ENCODE assay signal across 25 cellular contexts in genomic region chr4:71400788-71401187, GRCh38.
"Had no signal": no experiment of that assay in that cellular context is flagged by ENCODE, and none has a peak within 500 bp of the region (broad histone marks: within the 10 kb centered on the region; RNA-seq: fewer than 3 reads in every experiment).

No MANE protein-coding gene starts in this region.

- ATAC-seq: body of pancreas, T-cell had no signal

- H3K27ac ChIP-seq: KMS-11 had no signal

- DNase-seq: activated CD4-positive, alpha-beta memory T cell treated with anti-CD3 and anti-CD28 coated beads, Interleukin-2, amount 10 ng/mL, durations not matched to agents 7 days and 5 days; activated CD4-positive, alpha-beta T cell treated with anti-CD3 and anti-CD28 coated beads, Interleukin-2, amount 10 ng/mL, durations not matched to agents 7 days and 5 days; activated CD4-positive, CD25-positive, alpha-beta regulatory T cell; activated effector memory CD4-positive, alpha-beta T cell treated with Interleukin-2 at 50 U/mL for 16 hours; activated naive CD4-positive, alpha-beta T cell; activated T-cell treated with anti-CD3 and anti-CD28 coated beads, Interleukin-2, amount 50 U/mL, for 1 hour; aorta; body of pancreas; central memory CD4-positive, alpha-beta T cell; MG63; MV-4-11; NCI-H1092 treated with DMSO at 0.1 percent for 48 hours; NCI-H1417 treated with DMSO at 0.1 percent for 48 hours; NCI-H1694; NCI-H2029; NCI-H2107; NCI-H2171 treated with DMSO at 0.1 percent for 48 hours; NCI-H226; NCI-H526 treated with DMSO at 0.1 percent for 48 hours; NCI-H82; SIG-M5; T-cell; T-helper 2 cell; T1000 had no signal

- H3K27me3 ChIP-seq: body of pancreas, MG63 had no signal

- H3K4me3 ChIP-seq: body of pancreas, MG63 had no signal
